40 cellular contexts compared by ENCODE assay signal in the genomic region with DNA sequence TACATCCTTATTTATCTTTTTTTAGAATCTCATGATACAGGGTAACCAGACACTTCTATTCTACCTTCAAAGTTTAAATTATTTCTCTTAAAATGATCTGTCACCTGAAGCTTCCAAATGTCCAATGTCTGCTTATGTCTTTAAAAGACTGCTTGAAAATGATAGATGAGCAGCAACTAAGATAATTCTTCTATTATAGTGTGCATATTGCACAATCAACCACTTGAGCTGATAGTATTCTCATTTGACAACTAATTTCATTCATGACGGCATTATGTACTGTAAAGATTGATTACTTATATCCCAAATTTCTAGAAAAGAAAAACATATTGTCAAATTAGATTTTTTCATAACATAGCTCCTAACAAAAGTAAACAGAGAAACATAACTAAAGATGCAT.
"Had no signal": no experiment of that assay in that cellular context is flagged by ENCODE, and none has a peak within 500 bp of the region (broad histone marks: within the 10 kb centered on the region; RNA-seq: fewer than 3 reads in every experiment).

No MANE protein-coding gene starts in this region.

- H3K4me3 ChIP-seq: adrenal gland, ascending aorta, body of pancreas, breast epithelium, cardiac muscle cell had no signal

- H3K4me1 Mint-ChIP-seq: activated naive CD4-positive, alpha-beta T cell treated with anti-CD3 and anti-CD28 coated beads, Interleukin-2, amount 10 ng/mL, durations not matched to agents 7 days and 5 days; activated naive CD4-positive, alpha-beta T cell treated with anti-CD3 and anti-CD28 coated beads, Interleukin-2, amount 50 U/mL, for 24 hours; activated naive CD8-positive, alpha-beta T cell treated with anti-CD3 and anti-CD28 coated beads for 36 hours; activated naive CD8-positive, alpha-beta T cell treated with anti-CD3 and anti-CD28 coated beads, Interleukin-2, amount 10 ng/mL, durations not matched to agents 7 days and 5 days; activated naive CD8-positive, alpha-beta T cell treated with anti-CD3 and anti-CD28 coated beads, Interleukin-2, amount 50 U/mL, for 24 hours; activated T-helper 17 cell treated with anti-CD3 and anti-CD28 coated beads, Interleukin-2, amount 50 U/mL, for 72 hours; brain; central memory CD8-positive, alpha-beta T cell had no signal

- H3K4me3 Mint-ChIP-seq: activated naive CD4-positive, alpha-beta T cell treated with anti-CD3 and anti-CD28 coated beads for 36 hours; activated naive CD4-positive, alpha-beta T cell treated with anti-CD3 and anti-CD28 coated beads, Interleukin-2, amount 10 ng/mL, durations not matched to agents 7 days and 5 days; activated naive CD4-positive, alpha-beta T cell treated with anti-CD3 and anti-CD28 coated beads, Interleukin-2, amount 50 U/mL, for 24 hours; activated naive CD8-positive, alpha-beta T cell; activated naive CD8-positive, alpha-beta T cell treated with anti-CD3 and anti-CD28 coated beads for 36 hours; activated naive CD8-positive, alpha-beta T cell treated with anti-CD3 and anti-CD28 coated beads, Interleukin-2, amount 10 ng/mL, durations not matched to agents 7 days and 5 days; activated naive CD8-positive, alpha-beta T cell treated with anti-CD3 and anti-CD28 coated beads, Interleukin-2, amount 50 U/mL, for 24 hours; activated T-cell treated with anti-CD3 and anti-CD28 coated beads, Interleukin-2, amount 50 U/mL, for 24 hours; activated T-cell treated with anti-CD3 and anti-CD28 coated beads, Interleukin-2, amount 50 U/mL, for 4 hours; activated T-cell treated with anti-CD3 and anti-CD28 coated beads, Interleukin-2, amount 50 U/mL, for 72 hours; activated T-helper 1 cell treated with anti-CD3 and anti-CD28 coated beads, Interleukin-12 subunit alpha, Interleukin-12 subunit beta, Interleukin-2, Interleukin-4 antibody, amounts not matched to agents 30 ng/mL and 10 ng/mL and 1 ng/mL, durations not matched to agents 14 hours and 24 hours and 36 hours; activated T-helper 17 cell treated with anti-CD3 and anti-CD28 coated beads, Interleukin-2, amount 50 U/mL, for 72 hours; brain; central memory CD8-positive, alpha-beta T cell had no signal

- H3K36me3 ChIP-seq: adrenal gland, ascending aorta, brain microvascular endothelial cell, breast epithelium, cardiac muscle cell had no signal

- H3K36me3 Mint-ChIP-seq: activated naive CD4-positive, alpha-beta T cell treated with anti-CD3 and anti-CD28 coated beads, Interleukin-2, amount 10 ng/mL, durations not matched to agents 7 days and 5 days; activated naive CD4-positive, alpha-beta T cell treated with anti-CD3 and anti-CD28 coated beads, Interleukin-2, amount 50 U/mL, for 24 hours; activated naive CD8-positive, alpha-beta T cell; activated naive CD8-positive, alpha-beta T cell treated with anti-CD3 and anti-CD28 coated beads for 36 hours; activated naive CD8-positive, alpha-beta T cell treated with anti-CD3 and anti-CD28 coated beads, Interleukin-2, amount 10 ng/mL, durations not matched to agents 7 days and 5 days; brain had no signal

- H3K27ac Mint-ChIP-seq: activated naive CD4-positive, alpha-beta T cell treated with anti-CD3 and anti-CD28 coated beads for 36 hours; activated naive CD4-positive, alpha-beta T cell treated with anti-CD3 and anti-CD28 coated beads, Interleukin-2, amount 10 ng/mL, durations not matched to agents 7 days and 5 days; activated naive CD4-positive, alpha-beta T cell treated with anti-CD3 and anti-CD28 coated beads, Interleukin-2, amount 50 U/mL, for 24 hours; activated naive CD4-positive, alpha-beta T cell treated with anti-CD3 and anti-CD28 coated beads, Interleukin-2, amount 50 U/mL, for 72 hours; activated naive CD8-positive, alpha-beta T cell; activated naive CD8-positive, alpha-beta T cell treated with anti-CD3 and anti-CD28 coated beads for 36 hours; activated naive CD8-positive, alpha-beta T cell treated with anti-CD3 and anti-CD28 coated beads, Interleukin-2, amount 10 ng/mL, durations not matched to agents 7 days and 5 days; activated naive CD8-positive, alpha-beta T cell treated with anti-CD3 and anti-CD28 coated beads, Interleukin-2, amount 50 U/mL, for 24 hours; activated T-cell treated with anti-CD3 and anti-CD28 coated beads, Interleukin-2, amount 50 U/mL, for 24 hours; activated T-cell treated with anti-CD3 and anti-CD28 coated beads, Interleukin-2, amount 50 U/mL, for 72 hours; activated T-helper 1 cell treated with anti-CD3 and anti-CD28 coated beads, Interleukin-12 subunit alpha, Interleukin-12 subunit beta, Interleukin-2, Interleukin-4 antibody, amounts not matched to agents 30 ng/mL and 10 ng/mL and 1 ng/mL, durations not matched to agents 14 hours and 24 hours and 36 hours; activated T-helper 17 cell treated with anti-CD3 and anti-CD28 coated beads, Interleukin-2, amount 50 U/mL, for 72 hours; activated T-helper 2 cell treated with anti-CD3 and anti-CD28 coated beads, Interferon-gamma antibody, Interleukin-2, Interleukin-4, amounts not matched to agents 10 μg/mL and 5 μg/mL and 100 μg/mL, durations not matched to agents 14 hours and 24 hours and 36 hours; brain had no signal

- FAIRE-seq: astrocyte, bronchial epithelial cell had no signal

- H3K9me3 ChIP-seq: adrenal gland, ascending aorta, body of pancreas, breast epithelium had no signal

- DNase-seq: activated effector memory CD4-positive, alpha-beta T cell treated with anti-CD3 and anti-CD28 coated beads, Interleukin-2, amount 50 U/mL, for 16 hours; activated effector memory CD4-positive, alpha-beta T cell treated with Interleukin-2 at 50 U/mL for 16 hours; activated gamma-delta T cell; activated gamma-delta T cell treated with Interleukin-2 at 50 U/mL for 16 hours; activated naive CD4-positive, alpha-beta T cell; activated naive CD4-positive, alpha-beta T cell treated with anti-CD3 and anti-CD28 coated beads for 36 hours; activated naive CD4-positive, alpha-beta T cell treated with anti-CD3 and anti-CD28 coated beads, Interleukin-2, amount 10 ng/mL, durations not matched to agents 7 days and 5 days; activated naive CD4-positive, alpha-beta T cell treated with anti-CD3 and anti-CD28 coated beads, Interleukin-2, amount 50 U/mL, for 16 hours; activated naive CD4-positive, alpha-beta T cell treated with Interleukin-2 at 50 U/mL for 16 hours; activated naive CD8-positive, alpha-beta T cell treated with anti-CD3 and anti-CD28 coated beads for 36 hours; activated naive CD8-positive, alpha-beta T cell treated with anti-CD3 and anti-CD28 coated beads, Interleukin-2, amount 10 ng/mL, durations not matched to agents 7 days and 5 days; activated naive CD8-positive, alpha-beta T cell treated with anti-CD3 and anti-CD28 coated beads, Interleukin-2, amount 50 U/mL, for 24 hours; activated T-cell treated with anti-CD3 and anti-CD28 coated beads, Interleukin-2, amount 50 U/mL, for 1 hour; activated T-cell treated with anti-CD3 and anti-CD28 coated beads, Interleukin-2, amount 50 U/mL, for 24 hours; activated T-cell treated with anti-CD3 and anti-CD28 coated beads, Interleukin-2, amount 50 U/mL, for 4 hours; activated T-cell treated with anti-CD3 and anti-CD28 coated beads, Interleukin-2, amount 50 U/mL, for 48 hours; activated T-cell treated with anti-CD3 and anti-CD28 coated beads, Interleukin-2, amount 50 U/mL, for 72 hours; adrenal gland; amniotic stem cell; amygdala; anterior cingulate cortex; aorta; body of pancreas; brain microvascular endothelial cell; caudate nucleus; central memory CD4-positive, alpha-beta T cell; cerebellar nuclear complex had no signal

- H3K27ac ChIP-seq: adrenal gland, ascending aorta, body of pancreas, brain microvascular endothelial cell, breast epithelium, cardiac muscle cell had no signal

- H3K27me3 Mint-ChIP-seq: activated naive CD4-positive, alpha-beta T cell treated with anti-CD3 and anti-CD28 coated beads, Interleukin-2, amount 10 ng/mL, durations not matched to agents 7 days and 5 days; activated naive CD4-positive, alpha-beta T cell treated with anti-CD3 and anti-CD28 coated beads, Interleukin-2, amount 50 U/mL, for 24 hours; activated naive CD8-positive, alpha-beta T cell; activated naive CD8-positive, alpha-beta T cell treated with anti-CD3 and anti-CD28 coated beads for 36 hours; activated naive CD8-positive, alpha-beta T cell treated with anti-CD3 and anti-CD28 coated beads, Interleukin-2, amount 10 ng/mL, durations not matched to agents 7 days and 5 days; activated naive CD8-positive, alpha-beta T cell treated with anti-CD3 and anti-CD28 coated beads, Interleukin-2, amount 50 U/mL, for 24 hours; activated T-cell treated with anti-CD3 and anti-CD28 coated beads, Interleukin-2, amount 50 U/mL, for 24 hours; activated T-helper 17 cell treated with anti-CD3 and anti-CD28 coated beads, Interleukin-2, amount 50 U/mL, for 72 hours; brain; central memory CD8-positive, alpha-beta T cell had no signal

- H3K4me1 ChIP-seq: adrenal gland, ascending aorta, body of pancreas, breast epithelium had no signal

- ATAC-seq: activated naive CD4-positive, alpha-beta T cell treated with anti-CD3 and anti-CD28 coated beads, Interleukin-2, amount 50 U/mL, for 72 hours; activated naive CD8-positive, alpha-beta T cell treated with anti-CD3 and anti-CD28 coated beads, Interleukin-2, amount 50 U/mL, for 24 hours; activated T-cell treated with anti-CD3 and anti-CD28 coated beads, Interleukin-2, amount 50 U/mL, for 4 hours; activated T-cell treated with anti-CD3 and anti-CD28 coated beads, Interleukin-2, amount 50 U/mL, for 72 hours; activated T-helper 17 cell treated with anti-CD3 and anti-CD28 coated beads, Interleukin-2, amount 50 U/mL, for 72 hours; body of pancreas had no signal

- H3K27me3 ChIP-seq: adrenal gland, ascending aorta, body of pancreas, brain microvascular endothelial cell, breast epithelium, cardiac muscle cell had no signal
